In the genomic region with DNA sequence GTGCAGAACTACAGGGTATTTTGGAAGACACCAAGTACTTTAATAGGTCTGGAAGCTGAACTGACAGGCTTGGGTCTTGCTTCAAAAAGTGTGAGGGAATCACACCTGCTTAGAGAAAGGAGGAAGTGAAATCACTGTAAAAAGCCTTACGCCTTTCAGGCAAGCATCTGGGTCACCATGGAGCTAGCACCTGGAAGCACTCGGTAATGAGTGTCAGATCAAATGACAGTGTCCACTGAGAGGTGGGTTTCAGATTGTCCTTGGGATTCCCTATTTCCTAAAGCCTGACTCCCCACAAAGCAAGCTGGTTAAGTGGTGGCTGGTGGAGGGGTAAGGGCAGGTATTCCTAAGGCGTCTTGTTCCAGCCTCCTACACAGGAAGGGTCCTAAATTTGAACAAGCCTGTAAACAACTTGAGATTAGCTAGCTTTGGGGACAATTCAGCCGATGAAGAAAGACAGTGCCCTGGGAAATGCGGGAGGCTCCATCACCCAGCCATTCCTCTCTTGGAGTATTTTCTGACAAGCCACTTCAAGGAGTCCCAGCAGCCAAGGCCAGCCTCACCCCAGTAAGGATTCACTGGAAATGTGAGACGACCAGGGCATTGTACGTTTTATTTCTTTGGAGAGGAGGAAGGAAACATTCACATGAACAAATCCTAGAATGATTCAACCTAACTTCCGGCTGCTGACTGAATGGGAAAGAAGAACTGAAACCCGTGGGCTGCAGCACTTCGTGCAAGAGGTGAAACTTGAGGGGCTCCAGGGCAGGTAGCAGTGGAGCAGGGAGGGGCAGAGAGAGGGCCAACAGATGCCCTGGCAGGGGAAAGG, we compare ENCODE assay signal across 1 cellular context.
A peak's percentile ranks its signal among the peaks of the same experiment; 100 is the strongest.
TF ChIP-seq lines count a peak whose summit lies in the region.

No MANE protein-coding gene starts in this region.

TF ChIP-seq in GM12878, 131 proteins besides CTCF, POLR2A, EP300 and RAD21 (continued from another document and continues in another):
- TF ChIP-seq, protein P1, sequence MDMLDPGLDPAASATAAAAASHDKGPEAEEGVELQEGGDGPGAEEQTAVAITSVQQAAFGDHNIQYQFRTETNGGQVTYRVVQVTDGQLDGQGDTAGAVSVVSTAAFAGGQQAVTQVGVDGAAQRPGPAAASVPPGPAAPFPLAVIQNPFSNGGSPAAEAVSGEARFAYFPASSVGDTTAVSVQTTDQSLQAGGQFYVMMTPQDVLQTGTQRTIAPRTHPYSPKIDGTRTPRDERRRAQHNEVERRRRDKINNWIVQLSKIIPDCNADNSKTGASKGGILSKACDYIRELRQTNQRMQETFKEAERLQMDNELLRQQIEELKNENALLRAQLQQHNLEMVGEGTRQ (IDR thresholded peaks at IDR 0.05; ENCODE audit: borderline replicate concordance, low read depth, low read length) = no peak
- no peak for TF ChIP-seq CEBPZ (IDR thresholded peaks at IDR 0.05; ENCODE audit: low read depth, low read length)
- TF ChIP-seq SP1 (IDR thresholded peaks at IDR 0.05; ENCODE audit: low read depth, low read length) = peak; percentile 76
- 0 out of 2 replicates have a peak, but pooled peaks have one; percentile 54 for TF ChIP-seq YY1 (IDR thresholded peaks at IDR 0.05; ENCODE audit: low read depth, low read length)
- TF ChIP-seq BHLHE40 (IDR thresholded peaks at IDR 0.05; ENCODE audit: borderline replicate concordance in 1 of 2, low read depth in 2 of 2, low read length in 1 of 2) = peak; percentile 91 to 92
- peak; percentile 81 for TF ChIP-seq GABPA (IDR thresholded peaks at IDR 0.05; ENCODE audit: low read depth)
- TF ChIP-seq NR2C2 (IDR thresholded peaks at IDR 0.05; ENCODE audit: borderline replicate concordance, control insufficient read depth, insufficient read length, low read depth) = no peak
- no peak for TF ChIP-seq ZNF274 (IDR thresholded peaks at IDR 0.05; ENCODE audit: insufficient read depth, insufficient read length)
- TF ChIP-seq STAT1 (conservative IDR thresholded peaks at IDR 0.05) = no peak
- peak; percentile 98 for TF ChIP-seq CREM (IDR thresholded peaks at IDR 0.05; ENCODE audit: low read depth)
- TF ChIP-seq MTA3 (IDR thresholded peaks at IDR 0.05; ENCODE audit: borderline replicate concordance, low read length) = peak; percentile 96
- no peak for TF ChIP-seq PRDM15 (CRISPR knock-in tag; IDR thresholded peaks at IDR 0.05)
- TF ChIP-seq RBBP5 (conservative IDR thresholded peaks at IDR 0.05) = no peak
- no peak for TF ChIP-seq IRF5 (IDR thresholded peaks at IDR 0.05; ENCODE audit: borderline replicate concordance)
- no peak for TF ChIP-seq SREBF1 (IDR thresholded peaks at IDR 0.05; ENCODE audit: low read length)
- TF ChIP-seq CHD4 (IDR thresholded peaks at IDR 0.05) = peak; percentile 98
- TF ChIP-seq TARDBP (IDR thresholded peaks at IDR 0.05; ENCODE audit: borderline replicate concordance) = 0 out of 2 replicates have a peak, but pooled peaks have one; percentile 44
- peak in 1 of 2 experiments; percentile 100; a peak in 2 of 4 replicates for TF ChIP-seq ETV6 (conservative IDR thresholded peaks at IDR 0.05 in 1 of 2, IDR thresholded peaks at IDR 0.05 in 1 of 2; ENCODE audit: borderline replicate concordance in 1 of 2, low read depth in 1 of 2)
- peak; percentile 62 for TF ChIP-seq PBX3 (IDR thresholded peaks at IDR 0.05; ENCODE audit: insufficient replicate concordance, low read depth, low read length)
- TF ChIP-seq CHD1 (IDR thresholded peaks at IDR 0.05; ENCODE audit: low read depth, low read length) = peak; percentile 52; the same call in 1 of the 2 replicates
- TF ChIP-seq FOS (IDR thresholded peaks at IDR 0.05; ENCODE audit: borderline replicate concordance, extremely low read depth, insufficient read length) = no peak
- TF ChIP-seq ZNF217 (IDR thresholded peaks at IDR 0.05) = no peak; the same call in none of the 2 replicates
- TF ChIP-seq JUNB (IDR thresholded peaks at IDR 0.05) = peak; percentile 99
- no peak for TF ChIP-seq SUPT20H (IDR thresholded peaks at IDR 0.05; ENCODE audit: borderline replicate concordance, control insufficient read depth, low read depth, low read length)
- TF ChIP-seq SIN3A (IDR thresholded peaks at IDR 0.05; ENCODE audit: low read depth, low read length) = 0 out of 2 replicates have a peak, but pooled peaks have one; percentile 15
- peak; percentile 67 for TF ChIP-seq ZNF24 (IDR thresholded peaks at IDR 0.05)
- TF ChIP-seq, protein P2, sequence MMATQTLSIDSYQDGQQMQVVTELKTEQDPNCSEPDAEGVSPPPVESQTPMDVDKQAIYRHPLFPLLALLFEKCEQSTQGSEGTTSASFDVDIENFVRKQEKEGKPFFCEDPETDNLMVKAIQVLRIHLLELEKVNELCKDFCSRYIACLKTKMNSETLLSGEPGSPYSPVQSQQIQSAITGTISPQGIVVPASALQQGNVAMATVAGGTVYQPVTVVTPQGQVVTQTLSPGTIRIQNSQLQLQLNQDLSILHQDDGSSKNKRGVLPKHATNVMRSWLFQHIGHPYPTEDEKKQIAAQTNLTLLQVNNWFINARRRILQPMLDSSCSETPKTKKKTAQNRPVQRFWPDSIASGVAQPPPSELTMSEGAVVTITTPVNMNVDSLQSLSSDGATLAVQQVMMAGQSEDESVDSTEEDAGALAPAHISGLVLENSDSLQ (IDR thresholded peaks at IDR 0.05) = peak; percentile 85
- TF ChIP-seq PML (IDR thresholded peaks at IDR 0.05; ENCODE audit: low read length) = peak; percentile 87; the same call in 1 of the 2 replicates
- no peak for TF ChIP-seq NFXL1 (IDR thresholded peaks at IDR 0.05; ENCODE audit: borderline replicate concordance)
- TF ChIP-seq, protein P3, sequence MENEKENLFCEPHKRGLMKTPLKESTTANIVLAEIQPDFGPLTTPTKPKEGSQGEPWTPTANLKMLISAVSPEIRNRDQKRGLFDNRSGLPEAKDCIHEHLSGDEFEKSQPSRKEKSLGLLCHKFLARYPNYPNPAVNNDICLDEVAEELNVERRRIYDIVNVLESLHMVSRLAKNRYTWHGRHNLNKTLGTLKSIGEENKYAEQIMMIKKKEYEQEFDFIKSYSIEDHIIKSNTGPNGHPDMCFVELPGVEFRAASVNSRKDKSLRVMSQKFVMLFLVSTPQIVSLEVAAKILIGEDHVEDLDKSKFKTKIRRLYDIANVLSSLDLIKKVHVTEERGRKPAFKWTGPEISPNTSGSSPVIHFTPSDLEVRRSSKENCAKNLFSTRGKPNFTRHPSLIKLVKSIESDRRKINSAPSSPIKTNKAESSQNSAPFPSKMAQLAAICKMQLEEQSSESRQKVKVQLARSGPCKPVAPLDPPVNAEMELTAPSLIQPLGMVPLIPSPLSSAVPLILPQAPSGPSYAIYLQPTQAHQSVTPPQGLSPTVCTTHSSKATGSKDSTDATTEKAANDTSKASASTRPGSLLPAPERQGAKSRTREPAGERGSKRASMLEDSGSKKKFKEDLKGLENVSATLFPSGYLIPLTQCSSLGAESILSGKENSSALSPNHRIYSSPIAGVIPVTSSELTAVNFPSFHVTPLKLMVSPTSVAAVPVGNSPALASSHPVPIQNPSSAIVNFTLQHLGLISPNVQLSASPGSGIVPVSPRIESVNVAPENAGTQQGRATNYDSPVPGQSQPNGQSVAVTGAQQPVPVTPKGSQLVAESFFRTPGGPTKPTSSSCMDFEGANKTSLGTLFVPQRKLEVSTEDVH (IDR thresholded peaks at IDR 0.05; ENCODE audit: low read depth, partially characterized antibody) = no peak
- TF ChIP-seq CBX3 (IDR thresholded peaks at IDR 0.05; ENCODE audit: borderline replicate concordance, low read depth) = no peak
- TF ChIP-seq SKIL (IDR thresholded peaks at IDR 0.05; ENCODE audit: low read depth, poor library complexity, severe bottlenecking) = peak; percentile 48
- peak; percentile 96 for TF ChIP-seq RCOR1 (conservative IDR thresholded peaks at IDR 0.05; ENCODE audit: low read depth, low read length)
